ENCODE assay signal across 17 cellular contexts in genomic region chr1:24739241-24739640, GRCh38. TPM values are rescaled to one million over a fixed set of nuclear protein-coding genes. Genes with fewer than 3 reads are reported as not detected.
DNase-seq lines count a peak whose midpoint lies in the region; ATAC-seq, FAIRE-seq and TF ChIP-seq lines count a peak whose summit lies in the region.
"Had no signal": no experiment of that assay in that cellular context is flagged by ENCODE, and none has a peak within 500 bp of the region (broad histone marks: within the 10 kb centered on the region; RNA-seq: fewer than 3 reads in every experiment).

No MANE protein-coding gene starts in this region.

- FAIRE-seq in H1 (lab: Jason Lieb, UNC), result no peak
- FAIRE-seq: A549, GM12892 had no signal

- ATAC-seq in GM23338 (no peak), HG03565 (IDR thresholded peaks at IDR 0.05; ENCODE audit: unreplicated experiment) (no peak)
- ATAC-seq: A549, HCT116 had no signal

- no peak overlapping the region for H3K4ac ChIP-seq in H1 (replicated peaks; ENCODE audit: insufficient read length, low read depth, low read length)

- TF ChIP-seq POLR2A in H1 (IDR thresholded peaks at IDR 0.05; ENCODE audit: control extremely low read depth in 1 of 2, low read depth in 2 of 2, low read length in 2 of 2), result no peak

- no peak overlapping the region for H2BK12ac ChIP-seq in H1 (ENCODE audit: low read depth, low read length)

- no peaks in the 10 kb centered on the region for H3K79me1 ChIP-seq in H1 (ENCODE audit: low read depth, low read length)

- H4K20me1 ChIP-seq in GM23338 (replicated peaks; ENCODE audit: insufficient read depth) (no peaks in the 10 kb centered on the region), H1 (replicated peaks in 1 of 2; ENCODE audit: control insufficient read depth in 1 of 2, insufficient read depth in 2 of 2, low read length in 2 of 2) (no peaks in the 10 kb centered on the region)
- H4K20me1 ChIP-seq: BLaER1 had no signal

- H3K9me2 ChIP-seq in GM23338 (ENCODE audit: insufficient read depth), result no peaks in the 10 kb centered on the region

- peaks cover 53% of the 10 kb centered on the region for H3K4me1 Mint-ChIP-seq in GM23338

- peaks cover 24% of the 10 kb centered on the region for H3F3A ChIP-seq in GM23338 (replicated peaks; ENCODE audit: low read depth)

- H3K9me3 Mint-ChIP-seq in GM23338, result no peaks in the 10 kb centered on the region
- H3K9me3 Mint-ChIP-seq: CD8-positive, alpha-beta memory T cell had no signal

- no peak overlapping the region for H4K8ac ChIP-seq in H1 (ENCODE audit: extremely low read depth, insufficient read depth, low read length)

- H2AK5ac ChIP-seq in H1 (ENCODE audit: low read depth, low read length), result no peak overlapping the region

- DNase-seq in GM23338 (ENCODE audit: low spot score), result no peak
- no peak for DNase-seq in H1 (ENCODE audit: low read depth in 1 of 2, low spot score in 2 of 2)
- peak; percentile 10 for DNase-seq in posterior vena cava (ENCODE audit: low spot score)
- DNase-seq in HEK293T (ENCODE audit: extremely low spot score), result no peak
- no peak for DNase-seq in MG63
- DNase-seq: Caco-2; CD8-positive, alpha-beta memory T cell; DND-41; GDM1 had no signal

- H3K36me3 Mint-ChIP-seq in GM23338 (ENCODE audit: low read depth), result no peaks in the 10 kb centered on the region; the same call in 2 of the 3 replicates
- H3K36me3 Mint-ChIP-seq: CD8-positive, alpha-beta memory T cell had no signal

- intact Hi-C loops in posterior vena cava (cut with DNase I), result loop anchor here in 1 of 2 donors (10.0 kb wide), 1 partner anchor 54 kb away; no protein-coding TSS in a partner anchor

- peak overlapping the region; percentile 90; the same call in 1 of the 2 replicates for H2BK20ac ChIP-seq in H1 (ENCODE audit: low read length)

- TF ChIP-seq EP300 in H1 (IDR thresholded peaks at IDR 0.05; ENCODE audit: borderline replicate concordance in 1 of 2, low read depth in 2 of 2, low read length in 2 of 2), result no peak

- no peaks in the 10 kb centered on the region for H3K23me2 ChIP-seq in H1 (ENCODE audit: low read depth, low read length)

- H3K9me3 ChIP-seq in HUES6 (ENCODE audit: control insufficient read depth, insufficient read depth, low read depth, low read length), result no peaks in the 10 kb centered on the region
- H3K9me3 ChIP-seq in H1 (ENCODE audit: insufficient read depth in 2 of 2, low read depth in 1 of 2, low read length in 1 of 2), result no peaks in the 10 kb centered on the region
- H3K9me3 ChIP-seq in MG63, result no peaks in the 10 kb centered on the region
- H3K9me3 ChIP-seq: A549, BLaER1, Caco-2 had no signal

- peak overlapping the region; percentile 46 for H3K4me2 ChIP-seq in GM23338
- H3K4me2 ChIP-seq in H1 (ENCODE audit: insufficient read depth in 1 of 2, low read depth in 2 of 2, low read length in 2 of 2), result peak overlapping the region; percentile 48 to 55; a peak in 3 of 4 replicates
- H3K4me2 ChIP-seq: A549, BLaER1, KMS-11 had no signal

- H3K4me3 ChIP-seq in GM23338, result peak overlapping the region; percentile 6; the same call in 1 of the 2 replicates
- no peak overlapping the region for H3K4me3 ChIP-seq in HUES6 (ENCODE audit: low read depth, low read length)
- H3K4me3 ChIP-seq in H1 (ENCODE audit: extremely low read depth in 1 of 4, insufficient read depth in 2 of 4, low read depth in 3 of 4, low read length in 4 of 4), result peak overlapping the region in 1 of 4 experiments; percentile 20; a peak in 1 of 8 replicates
- H3K4me3 ChIP-seq in MG63, result no peak overlapping the region
- H3K4me3 ChIP-seq: A549, BLaER1 had no signal

- TF ChIP-seq RAD21 in H1 (IDR thresholded peaks at IDR 0.05 in 1 of 2, conservative IDR thresholded peaks at IDR 0.05 in 1 of 2; ENCODE audit: low read depth in 2 of 2, low read length in 2 of 2), result no peak

- H2BK120ac ChIP-seq in H1 (replicated peaks; ENCODE audit: low read depth, low read length), result no peak overlapping the region

- H4K91ac ChIP-seq in H1 (replicated peaks; ENCODE audit: insufficient read length, low read length), result no peak overlapping the region

- H2BK5ac ChIP-seq in H1 (ENCODE audit: low read depth, low read length), result peak overlapping the region; percentile 75; the same call in 1 of the 2 replicates

- H3K27me3 Mint-ChIP-seq in GM23338 (ENCODE audit: insufficient read depth, low read depth, poor library complexity), result peaks cover 18% of the 10 kb centered on the region

- H3K14ac ChIP-seq in H1 (ENCODE audit: insufficient read length), result no peak overlapping the region

- CTCF ChIA-PET in H1 (lab: Charles Lee; ENCODE audit: partially characterized antibody), result interaction anchor here (0.9 to 1.6 kb wide), 2 partner anchors 51 to 170 kb away, joined by 3 to 8 read pairs; no protein-coding TSS in a partner anchor
- CTCF ChIA-PET in HEK293T (lab: Yijun Ruan, JAX), result interaction anchor here (0.7 to 1.8 kb wide), 2 partner anchors 50 to 92 kb away, joined by 3 to 7 read pairs; no protein-coding TSS in a partner anchor

- H2BK15ac ChIP-seq in H1 (ENCODE audit: low read length), result no peak overlapping the region

- POLR2A ChIA-PET in H1 (lab: Charles Lee; ENCODE audit: partially characterized antibody), result interaction anchor here (0.7 to 4.4 kb wide), 7 partner anchors 9 to 190 kb away, joined by 3 to 22 read pairs (median 3); no protein-coding TSS in a partner anchor
- POLR2A ChIA-PET in HEK293T (lab: Yijun Ruan, JAX), result no interaction called here

- H3K18ac ChIP-seq in H1 (ENCODE audit: extremely low read depth, low read length), result peak overlapping the region; percentile 72; the same call in 1 of the 2 replicates

- H3K56ac ChIP-seq in H1 (replicated peaks; ENCODE audit: insufficient read length, low read depth, low read length), result no peak overlapping the region

- peak overlapping the region; percentile 67 for H4K5ac ChIP-seq in H1 (ENCODE audit: insufficient read length, low read depth, low read length)

- WGBS in H1 (ENCODE audit: extremely low coverage in 1 of 2, insufficient coverage in 1 of 2, insufficient read length in 1 of 2, insufficient replicate concordance in 2 of 2, low coverage in 1 of 2, low lambda C conversion rate in 2 of 2, missing lambda C conversion rate in 1 of 2), 2 experiments, result 88% methylated on average over 9 of the region's 9 CpGs; no CpG with 5 or more reads in 1 of the 2 experiments

- TF ChIP-seq CTCF in GM23338 (conservative IDR thresholded peaks at IDR 0.05; ENCODE audit: low read depth in 2 of 2), result no peak
- TF ChIP-seq CTCF in H1 (IDR thresholded peaks at IDR 0.05; ENCODE audit: control extremely low read depth in 1 of 3, insufficient read depth in 1 of 3, low read depth in 1 of 3, low read length in 3 of 3), result no peak

- H3K36me3 ChIP-seq in GM23338 (ENCODE audit: insufficient read depth) (no peaks in the 10 kb centered on the region), HUES6 (ENCODE audit: control insufficient read depth, insufficient read depth, low read length) (no peaks in the 10 kb centered on the region), H1 (ENCODE audit: control insufficient read depth in 2 of 4, insufficient read depth in 4 of 4, low read length in 3 of 4) (no peaks in the 10 kb centered on the region), MG63 (no peaks in the 10 kb centered on the region)
- H3K36me3 ChIP-seq: BLaER1 had no signal

- H3K23ac ChIP-seq in H1 (ENCODE audit: insufficient read length), result no peak overlapping the region

- H3K27ac Mint-ChIP-seq in GM23338, result peak overlapping the region; percentile 85
- H3K27ac Mint-ChIP-seq: CD8-positive, alpha-beta memory T cell had no signal

- H3K79me2 ChIP-seq in GM23338 (replicated peaks; ENCODE audit: insufficient read depth), result no peaks in the 10 kb centered on the region
- no peaks in the 10 kb centered on the region for H3K79me2 ChIP-seq in H1 (ENCODE audit: control insufficient read depth in 1 of 2, insufficient read depth in 2 of 2, low read length in 2 of 2)

- H3K27me3 ChIP-seq in GM23338 (ENCODE audit: insufficient read depth), result no peaks in the 10 kb centered on the region
- no peaks in the 10 kb centered on the region for H3K27me3 ChIP-seq in HUES6 (ENCODE audit: control insufficient read depth, insufficient read depth, low read length)
- no peaks in the 10 kb centered on the region for H3K27me3 ChIP-seq in H1 (replicated peaks in 1 of 4; ENCODE audit: control insufficient read depth in 3 of 4, extremely low read depth in 1 of 4, insufficient read depth in 3 of 4, low read length in 3 of 4)
- no peaks in the 10 kb centered on the region for H3K27me3 ChIP-seq in MG63
- H3K27me3 ChIP-seq: BLaER1 had no signal

- no peak overlapping the region for H3K4me3 Mint-ChIP-seq in GM23338
- H3K4me3 Mint-ChIP-seq: CD8-positive, alpha-beta memory T cell had no signal

- H3K27ac ChIP-seq in GM23338 (ENCODE audit: low read depth) (peak overlapping the region; percentile 69), HUES6 (ENCODE audit: low read depth, low read length) (peak overlapping the region; percentile 36; the same call in 1 of the 2 replicates), H1 (ENCODE audit: low read depth, low read length) (no peak overlapping the region)
- H3K27ac ChIP-seq: A549, BLaER1, HL-60, KMS-11 had no signal

- H2AFZ ChIP-seq in GM23338, result no peak overlapping the region
- no peak overlapping the region for H2AFZ ChIP-seq in H1 (ENCODE audit: low read length)

- peaks cover 74% of the 10 kb centered on the region for H3K4me1 ChIP-seq in GM23338 (ENCODE audit: insufficient read depth)
- H3K4me1 ChIP-seq in HUES6 (ENCODE audit: control insufficient read depth, insufficient read depth, low read length), result peaks cover 55% of the 10 kb centered on the region
- H3K4me1 ChIP-seq in H1 (replicated peaks in 1 of 4; ENCODE audit: control insufficient read depth in 3 of 4, insufficient read depth in 4 of 4, low read length in 3 of 4), result peaks cover 20 to 46% (median 28%) of the 10 kb centered on the region in 4 experiments; a peak in 6 of 7 replicates

- H3K9ac ChIP-seq in HUES6 (ENCODE audit: low read length), result no peak overlapping the region
- no peak overlapping the region for H3K9ac ChIP-seq in H1 (replicated peaks in 1 of 4; ENCODE audit: extremely low read depth in 1 of 4, low read depth in 3 of 4, low read length in 3 of 4)
- H3K9ac ChIP-seq: BLaER1, KMS-11 had no signal

TF ChIP-seq in HEK293T, 16 proteins besides CTCF, POLR2A, EP300 and RAD21 (continues in another document):
- TF ChIP-seq FOXK2 (IDR thresholded peaks at IDR 0.05) (no peak), L3MBTL2 (conservative IDR thresholded peaks at IDR 0.05) (no peak)

RNA-seq across cellular contexts. Expression of gene CLIC4, which starts 6.0 kb away (rescaled TPM):
- 308 and 319 TPM in 2 replicates for total RNA-seq in GM23338 (2014; rRNA removed; shearing (Covaris generic))
- polyA plus RNA-seq in GM23338 (2016; fragmentation: Nextera tagmentation; extraction: Ambion mirVana) (84.0 and 92.5 TPM in 2 replicates), H1 (2011; rRNA removed) (75.1 and 77.5 TPM in 2 replicates)
- total RNA-seq in H1 (2021; fragmentation: NEBNext Ultra II Directional; extraction: Animal tissue kit (Norgen Biotek cat#: 25700)), result 281 and 293 TPM in 2 replicates
- polyA plus RNA-seq in H1 (2011; cell fraction: cytosol; rRNA removed), result 106 TPM
- polyA plus RNA-seq in H1 (2011; cell fraction: nucleus; rRNA removed), result 36.4 TPM
- polyA plus RNA-seq in H1 (2012, experiment 1 of 2), result 90.8 to 156 TPM (median 113 TPM) in 4 replicates
- polyA plus RNA-seq in H1 (2012, experiment 2 of 2), result 23.0 TPM
- 121 TPM for polyA plus RNA-seq in H1 (2013, experiment 1 of 2)
- polyA plus RNA-seq in H1 (2013, experiment 2 of 2), result 134 TPM
- 54.2 and 97.8 TPM in 2 replicates for polyA minus RNA-seq in H1 (2011; rRNA and poly(A)+ RNA removed)
- polyA minus RNA-seq in H1 (2011; cell fraction: cytosol; rRNA and poly(A)+ RNA removed), result 103 TPM
- 90.3 TPM for polyA minus RNA-seq in H1 (2011; cell fraction: nucleus; rRNA and poly(A)+ RNA removed)
- 100 to 1,000 TPM; 566 to 848 TPM for total RNA-seq in posterior vena cava
- total RNA-seq in MG63 (2014; rRNA removed; shearing (Covaris generic); ENCODE audit: low replicate concordance), result 348 and 588 TPM in 2 replicates
